ENCODE assay signal across 8 cellular contexts in the genomic region with DNA sequence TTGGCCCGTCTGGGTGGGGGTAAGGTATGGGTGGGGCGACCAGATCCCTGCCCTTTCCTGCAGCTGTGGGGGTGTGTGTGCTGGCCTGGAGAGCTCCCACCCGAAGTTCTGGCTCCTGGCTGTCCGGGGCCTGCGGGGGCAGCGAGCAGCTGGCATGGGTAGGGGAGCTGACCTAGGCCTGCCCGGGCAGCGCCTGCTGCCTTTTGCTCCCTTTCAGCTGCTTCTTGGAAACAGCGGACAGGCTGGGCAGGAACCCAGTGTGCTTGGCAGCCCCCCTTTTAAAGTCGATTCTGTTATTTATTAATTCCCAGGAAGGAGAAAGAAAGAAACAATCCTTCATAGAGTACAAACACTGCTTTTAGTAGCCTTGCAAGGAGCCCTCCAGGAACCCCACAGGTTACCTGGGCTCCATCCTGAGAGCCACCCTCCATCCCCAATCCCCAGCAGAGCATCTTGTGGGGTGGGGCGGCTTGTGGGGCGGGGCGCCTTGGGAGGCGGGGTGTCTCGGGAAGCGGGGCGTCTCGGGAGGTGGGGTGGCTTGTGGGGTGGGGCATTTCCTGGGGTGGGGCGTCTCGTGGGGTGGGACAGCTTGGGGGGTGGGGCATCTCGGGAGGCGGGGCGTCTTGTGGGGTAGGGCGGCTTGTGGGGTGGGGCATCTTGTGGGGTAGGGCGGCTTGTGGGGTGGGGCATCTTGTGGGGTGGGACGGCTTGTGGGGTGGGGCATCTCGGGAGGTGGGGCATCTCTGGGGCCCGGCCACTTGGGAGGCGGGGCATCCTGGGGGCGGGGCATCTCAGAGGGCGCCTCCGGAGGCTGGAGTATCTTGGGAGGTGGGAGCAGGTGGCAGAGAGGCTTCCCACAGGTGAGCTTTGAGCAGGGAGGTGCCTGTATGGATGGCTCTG. TPM values are rescaled to one million over a fixed set of nuclear protein-coding genes. Genes with fewer than 3 reads are reported as not detected.
DNase-seq lines count a peak whose midpoint lies in the region; ATAC-seq and TF ChIP-seq lines count a peak whose summit lies in the region.

No MANE protein-coding gene starts in this region.

- H3K27me3 ChIP-seq in AG04450 (ENCODE audit: control insufficient read depth, insufficient read depth, low read length) (no peaks in the 10 kb centered on the region), muscle layer of duodenum (ENCODE audit: low read depth, low read length) (no peaks in the 10 kb centered on the region)

- POLR2A ChIA-PET in AG04450 (lab: Yijun Ruan, JAX), result interaction anchor here (0.7 to 1.6 kb wide), 3 partner anchors 16 to 502 kb away, joined by 3 to 4 read pairs (median 3); a partner anchor contains a TSS

- H3K4me3 ChIP-seq in AG04450 (ENCODE audit: low read depth, low read length), result no peak overlapping the region
- peak overlapping the region in 1 of 2 donors; percentile 50 for H3K4me3 ChIP-seq in muscle layer of duodenum (ENCODE audit: low read depth in 1 of 2, low read length in 2 of 2)
- no peak overlapping the region for H3K4me3 ChIP-seq in lower leg skin (ENCODE audit: low read depth, poor library complexity, severe bottlenecking)

- no peak for TF ChIP-seq POLR2A in lower leg skin (IDR thresholded peaks at IDR 0.05)

- TF ChIP-seq CTCF in AG04450 (IDR thresholded peaks at IDR 0.05; ENCODE audit: low read depth, low read length) (no peak), lower leg skin (IDR thresholded peaks at IDR 0.05) (no peak)

- peak overlapping the region; percentile 21 for H3K27ac ChIP-seq in AG04450 (ENCODE audit: low read depth, low read length)
- H3K27ac ChIP-seq in caudate nucleus (ENCODE audit: low read depth, low read length), result peak overlapping the region; percentile 94
- peak overlapping the region; percentile 79 for H3K27ac ChIP-seq in muscle layer of duodenum (ENCODE audit: low read length)

- peaks cover 0 to 5% of the 10 kb centered on the region in 2 donors for H3K36me3 ChIP-seq in muscle layer of duodenum (ENCODE audit: control insufficient read depth in 1 of 2, insufficient read depth in 2 of 2, low read length in 2 of 2)

- H3K4me1 ChIP-seq in muscle layer of duodenum (ENCODE audit: control insufficient read depth in 1 of 2, insufficient read depth in 2 of 2, low read length in 2 of 2), result peaks cover 30 to 97% of the 10 kb centered on the region in 2 donors

- DNase-seq in AG04450 (ENCODE audit: low read depth, low spot score) (no peak), HT-29 (ENCODE audit: low spot score) (peak; percentile 32), caudate nucleus (lab: John Stamatoyannopoulos, UW) (peak in 16 of 61 donors; percentile 18 to 70 (median 36)), lower leg skin (ENCODE audit: low spot score in 2 of 2) (no peak), HuH-7 (ENCODE audit: low spot score) (no peak)

- intact Hi-C loops in lower leg skin (cut with DNase I; ENCODE audit: low total_unique reads), result no loop called here

- H3K9me3 ChIP-seq in AG04450 (ENCODE audit: control insufficient read depth, insufficient read depth, low read length) (peaks cover 4% of the 10 kb centered on the region; the same call in 1 of the 2 replicates), muscle layer of duodenum (ENCODE audit: control insufficient read depth in 1 of 2, low read length in 2 of 2) (no peaks in the 10 kb centered on the region)

- CTCF ChIA-PET in AG04450 (lab: Charles Lee), result no interaction called here

- WGBS in lower leg skin, 2 donors, result 23 to 28% methylated on average over 19 to 29 of the region's 32 CpGs

- no peak for ATAC-seq in HG03565 (IDR thresholded peaks at IDR 0.05; ENCODE audit: unreplicated experiment)
- ATAC-seq in HG03520 (IDR thresholded peaks at IDR 0.05; ENCODE audit: unreplicated experiment), result no peak

RNA-seq across cellular contexts. Expression of a gene that starts 7.0 kb away (rescaled TPM):
- 260 and 359 TPM in 2 replicates for polyA plus RNA-seq in AG04450 (2011; rRNA removed)
- 392 and 552 TPM in 2 replicates for polyA minus RNA-seq in AG04450 (2011; rRNA and poly(A)+ RNA removed)
- 121 and 132 TPM in 2 replicates for total RNA-seq in HT-29 (2014; rRNA removed; shearing (Covaris generic))
- total RNA-seq in lower leg skin, result 100 to 1,000 TPM; 189 to 337 (median 250) TPM

RNA-seq across cellular contexts. Expression of a gene that starts 16.5 kb away (rescaled TPM):
- polyA plus RNA-seq in AG04450 (2011; rRNA removed), result 13.3 and 19.2 TPM in 2 replicates
- polyA minus RNA-seq in AG04450 (2011; rRNA and poly(A)+ RNA removed), result 10.3 and 15.1 TPM in 2 replicates
- total RNA-seq in HT-29 (2014; rRNA removed; shearing (Covaris generic)), result 114 and 126 TPM in 2 replicates
- 10 to 100 TPM; 45.6 to 58.7 (median 55.8) TPM for total RNA-seq in lower leg skin

Comparison
In these comparisons a context has a peak if more than half of its experiments do, and no peak if none do; other contexts are left out.
1. H3K27ac ChIP-seq: peak in every context shown above with its lines; median percentile 94 in caudate nucleus; 79 in muscle layer of duodenum; 21 in AG04450.